Comparison of ENCODE assay signal across 10 cellular contexts in genomic region chr11:2988361-2988762, GRCh38. TPM values are rescaled to one million over a fixed set of nuclear protein-coding genes. Genes with fewer than 3 reads are reported as not detected.
DNase-seq lines count a peak whose midpoint lies in the region; ATAC-seq and TF ChIP-seq lines count a peak whose summit lies in the region.
"Had no signal": no experiment of that assay in that cellular context is flagged by ENCODE, and none has a peak within 500 bp of the region (broad histone marks: within the 10 kb centered on the region; RNA-seq: fewer than 3 reads in every experiment).

No MANE protein-coding gene starts in this region.

- no peak for ATAC-seq in activated CD4-positive, alpha-beta T cell treated with anti-CD3 and anti-CD28 coated beads for 36 hours
- ATAC-seq in activated CD8-positive, alpha-beta T cell treated with anti-CD3 and anti-CD28 coated beads, Interleukin-2, amount 10 ng/mL, durations not matched to agents 7 days and 5 days: no peak
- ATAC-seq in stimulated activated naive B cell treated with anti-CD40 and anti-IgM and Interleukin-4, amounts not matched to agents 10 μg/mL and 1 μg/mL and 100 μg/mL, for 72 hours (replicated peaks): no peak
- no peak for ATAC-seq in left lobe of liver
- ATAC-seq: heart left ventricle had no signal

- peak overlapping the region; percentile 100 for H3K4me3 Mint-ChIP-seq in activated CD4-positive, alpha-beta T cell treated with anti-CD3 and anti-CD28 coated beads for 36 hours
- peak overlapping the region; percentile 100 for H3K4me3 Mint-ChIP-seq in activated CD8-positive, alpha-beta T cell treated with anti-CD3 and anti-CD28 coated beads, Interleukin-2, amount 10 ng/mL, durations not matched to agents 7 days and 5 days
- H3K4me3 Mint-ChIP-seq in glutamatergic neuron (ENCODE audit: unreplicated experiment): peak overlapping the region; percentile 55
- H3K4me3 Mint-ChIP-seq in stimulated activated naive B cell treated with anti-CD40 and anti-IgM and Interleukin-4, amounts not matched to agents 10 μg/mL and 1 μg/mL and 100 μg/mL, for 72 hours: peak overlapping the region; percentile 93 to 98

- peaks cover 58% of the 10 kb centered on the region for H3K36me3 Mint-ChIP-seq in activated CD4-positive, alpha-beta T cell treated with anti-CD3 and anti-CD28 coated beads for 36 hours (ENCODE audit: low read depth)
- peaks cover 66% of the 10 kb centered on the region for H3K36me3 Mint-ChIP-seq in activated CD8-positive, alpha-beta T cell treated with anti-CD3 and anti-CD28 coated beads, Interleukin-2, amount 10 ng/mL, durations not matched to agents 7 days and 5 days (ENCODE audit: low read depth)
- peaks cover 4% of the 10 kb centered on the region for H3K36me3 Mint-ChIP-seq in glutamatergic neuron (ENCODE audit: unreplicated experiment)
- H3K36me3 Mint-ChIP-seq in stimulated activated naive B cell treated with anti-CD40 and anti-IgM and Interleukin-4, amounts not matched to agents 10 μg/mL and 1 μg/mL and 100 μg/mL, for 72 hours: peaks cover 16 to 19% of the 10 kb centered on the region in 2 donors

- POLR2A ChIA-PET in activated CD4-positive, alpha-beta T cell treated with anti-CD3 and anti-CD28 coated beads for 36 hours (lab: Charles Lee): interaction anchor here (1.0 to 2.7 kb wide), 5 partner anchors 10 to 797 kb away, joined by 3 to 12 read pairs (median 4); no protein-coding TSS in a partner anchor
- POLR2A ChIA-PET in activated CD8-positive, alpha-beta T cell treated with anti-CD3 and anti-CD28 coated beads, Interleukin-2, amount 10 ng/mL, durations not matched to agents 7 days and 5 days (lab: Charles Lee): interaction anchor here (1.0 to 5.9 kb wide), 10 partner anchors 7 to 69 kb away, joined by 3 to 168 read pairs (median 8); partner anchors contain the start of gene CARS1

- peaks cover 59% of the 10 kb centered on the region for H3K4me1 Mint-ChIP-seq in activated CD4-positive, alpha-beta T cell treated with anti-CD3 and anti-CD28 coated beads for 36 hours
- H3K4me1 Mint-ChIP-seq in activated CD8-positive, alpha-beta T cell treated with anti-CD3 and anti-CD28 coated beads, Interleukin-2, amount 10 ng/mL, durations not matched to agents 7 days and 5 days (ENCODE audit: low read depth): peaks cover 49% of the 10 kb centered on the region
- peaks cover 25% of the 10 kb centered on the region for H3K4me1 Mint-ChIP-seq in glutamatergic neuron (ENCODE audit: low read depth, unreplicated experiment)
- H3K4me1 Mint-ChIP-seq in stimulated activated naive B cell treated with anti-CD40 and anti-IgM and Interleukin-4, amounts not matched to agents 10 μg/mL and 1 μg/mL and 100 μg/mL, for 72 hours: peaks cover 29 to 52% of the 10 kb centered on the region in 2 donors

- intact Hi-C loops in activated CD4-positive, alpha-beta T cell treated with anti-CD3 and anti-CD28 coated beads for 36 hours (cut with DNase I, micrococcal nuclease): loop anchor here (2.0 to 10.0 kb wide), 4 partner anchors 14 to 1106 kb away; partner anchors contain the start of gene RRM1 (in 1 of the 2)
- intact Hi-C loops in posterior vena cava (cut with DNase I): no loop called here

- peak overlapping the region; percentile 100 for H3K27ac Mint-ChIP-seq in activated CD4-positive, alpha-beta T cell treated with anti-CD3 and anti-CD28 coated beads for 36 hours
- peak overlapping the region; percentile 99 for H3K27ac Mint-ChIP-seq in activated CD8-positive, alpha-beta T cell treated with anti-CD3 and anti-CD28 coated beads, Interleukin-2, amount 10 ng/mL, durations not matched to agents 7 days and 5 days
- peak overlapping the region; percentile 0 for H3K27ac Mint-ChIP-seq in glutamatergic neuron (ENCODE audit: unreplicated experiment)
- H3K27ac Mint-ChIP-seq in stimulated activated naive B cell treated with anti-CD40 and anti-IgM and Interleukin-4, amounts not matched to agents 10 μg/mL and 1 μg/mL and 100 μg/mL, for 72 hours: peak overlapping the region; percentile 20

- no peaks in the 10 kb centered on the region for H3K27me3 Mint-ChIP-seq in activated CD4-positive, alpha-beta T cell treated with anti-CD3 and anti-CD28 coated beads for 36 hours
- H3K27me3 Mint-ChIP-seq in activated CD8-positive, alpha-beta T cell treated with anti-CD3 and anti-CD28 coated beads, Interleukin-2, amount 10 ng/mL, durations not matched to agents 7 days and 5 days (ENCODE audit: low read depth): no peaks in the 10 kb centered on the region
- H3K27me3 Mint-ChIP-seq in glutamatergic neuron (ENCODE audit: unreplicated experiment): peaks cover 7% of the 10 kb centered on the region
- no peaks in the 10 kb centered on the region for H3K27me3 Mint-ChIP-seq in stimulated activated naive B cell treated with anti-CD40 and anti-IgM and Interleukin-4, amounts not matched to agents 10 μg/mL and 1 μg/mL and 100 μg/mL, for 72 hours

- no peaks in the 10 kb centered on the region for H3K9me3 Mint-ChIP-seq in activated CD4-positive, alpha-beta T cell treated with anti-CD3 and anti-CD28 coated beads for 36 hours (ENCODE audit: low read depth)
- H3K9me3 Mint-ChIP-seq in activated CD8-positive, alpha-beta T cell treated with anti-CD3 and anti-CD28 coated beads, Interleukin-2, amount 10 ng/mL, durations not matched to agents 7 days and 5 days (ENCODE audit: insufficient read depth): no peaks in the 10 kb centered on the region
- peaks cover 8% of the 10 kb centered on the region for H3K9me3 Mint-ChIP-seq in glutamatergic neuron (ENCODE audit: unreplicated experiment)
- H3K9me3 Mint-ChIP-seq in stimulated activated naive B cell treated with anti-CD40 and anti-IgM and Interleukin-4, amounts not matched to agents 10 μg/mL and 1 μg/mL and 100 μg/mL, for 72 hours: no peaks in the 10 kb centered on the region

- TF ChIP-seq CTCF in glutamatergic neuron (IDR thresholded peaks at IDR 0.05; ENCODE audit: partially characterized antibody, unreplicated experiment): no peak

- DNase-seq in activated CD4-positive, alpha-beta T cell treated with anti-CD3 and anti-CD28 coated beads for 36 hours: no peak
- no peak for DNase-seq in activated CD4-positive, alpha-beta T cell treated with anti-CD3 and anti-CD28 coated beads, Interleukin-2, amount 50 U/mL, for 48 hours
- no peak for DNase-seq in activated CD8-positive, alpha-beta T cell treated with anti-CD3 and anti-CD28 coated beads, Interleukin-2, amount 10 ng/mL, durations not matched to agents 7 days and 5 days
- DNase-seq in glutamatergic neuron (no peak), posterior vena cava (ENCODE audit: low spot score) (no peak), left lobe of liver (ENCODE audit: low spot score) (no peak)
- DNase-seq in stimulated activated naive B cell treated with anti-CD40 and anti-IgM and Interleukin-4, amounts not matched to agents 10 μg/mL and 1 μg/mL and 100 μg/mL, for 72 hours: no peak
- DNase-seq in effector CD8-positive, alpha-beta T cell (lab: John Stamatoyannopoulos, UW): no peak
- DNase-seq: ACHN, heart left ventricle had no signal

- CTCF ChIA-PET in activated CD4-positive, alpha-beta T cell treated with anti-CD3 and anti-CD28 coated beads for 36 hours (lab: Charles Lee): interaction anchor here (0.9 to 4.3 kb wide), 3 partner anchors 10 to 16 kb away, joined by 3 to 29 read pairs (median 4); no protein-coding TSS in a partner anchor
- CTCF ChIA-PET in activated CD8-positive, alpha-beta T cell treated with anti-CD3 and anti-CD28 coated beads, Interleukin-2, amount 10 ng/mL, durations not matched to agents 7 days and 5 days (lab: Charles Lee): interaction anchor here (0.7 to 8.0 kb wide), 9 partner anchors 8 to 455 kb away, joined by 3 to 78 read pairs (median 11); no protein-coding TSS in a partner anchor

RNA-seq across cellular contexts. Expression of gene NAP1L4, which starts 3.8 kb away (rescaled TPM):
- 100 to 1,000 TPM; 241 to 246 TPM for total RNA-seq in activated CD4-positive, alpha-beta T cell treated with anti-CD3 and anti-CD28 coated beads for 36 hours
- total RNA-seq in activated CD8-positive, alpha-beta T cell treated with anti-CD3 and anti-CD28 coated beads, Interleukin-2, amount 10 ng/mL, durations not matched to agents 7 days and 5 days: 100 to 1,000 TPM; 287 to 300 TPM
- 209 TPM for total RNA-seq in glutamatergic neuron (ENCODE audit: unreplicated experiment)
- total RNA-seq in posterior vena cava: 100 to 1,000 TPM in 1 of 2 donors, 10 to 100 TPM in 1; 89.0 to 118 TPM
- total RNA-seq in left lobe of liver: 42.2 TPM

RNA-seq across cellular contexts. Expression of gene PHLDA2, which starts 59.1 kb away (rescaled TPM):
- 1 to 10 TPM; 3.1 to 3.7 TPM for total RNA-seq in activated CD4-positive, alpha-beta T cell treated with anti-CD3 and anti-CD28 coated beads for 36 hours
- 1 to 10 TPM; 1.3 to 2.6 TPM for total RNA-seq in activated CD8-positive, alpha-beta T cell treated with anti-CD3 and anti-CD28 coated beads, Interleukin-2, amount 10 ng/mL, durations not matched to agents 7 days and 5 days
- 1.2 TPM for total RNA-seq in glutamatergic neuron (ENCODE audit: unreplicated experiment)
- total RNA-seq in posterior vena cava: 1 to 10 TPM; 4.6 to 8.1 TPM
- total RNA-seq in left lobe of liver: 1.3 TPM

Comparison
In these comparisons a context has a peak if more than half of its experiments do, and no peak if none do; other contexts are left out.
1. H3K27ac Mint-ChIP-seq: peak in every context shown above with its lines; median percentile 100 in activated CD4-positive, alpha-beta T cell treated with anti-CD3 and anti-CD28 coated beads for 36 hours; 99 in activated CD8-positive, alpha-beta T cell treated with anti-CD3 and anti-CD28 coated beads, Interleukin-2, amount 10 ng/mL, durations not matched to agents 7 days and 5 days; 20 in stimulated activated naive B cell treated with anti-CD40 and anti-IgM and Interleukin-4, amounts not matched to agents 10 μg/mL and 1 μg/mL and 100 μg/mL, for 72 hours; 0 in glutamatergic neuron.
2. intact Hi-C loops: an anchor here in activated CD4-positive, alpha-beta T cell treated with anti-CD3 and anti-CD28 coated beads for 36 hours (2.0 to 10.0 kb wide); none called in posterior vena cava.